In the genomic region with DNA sequence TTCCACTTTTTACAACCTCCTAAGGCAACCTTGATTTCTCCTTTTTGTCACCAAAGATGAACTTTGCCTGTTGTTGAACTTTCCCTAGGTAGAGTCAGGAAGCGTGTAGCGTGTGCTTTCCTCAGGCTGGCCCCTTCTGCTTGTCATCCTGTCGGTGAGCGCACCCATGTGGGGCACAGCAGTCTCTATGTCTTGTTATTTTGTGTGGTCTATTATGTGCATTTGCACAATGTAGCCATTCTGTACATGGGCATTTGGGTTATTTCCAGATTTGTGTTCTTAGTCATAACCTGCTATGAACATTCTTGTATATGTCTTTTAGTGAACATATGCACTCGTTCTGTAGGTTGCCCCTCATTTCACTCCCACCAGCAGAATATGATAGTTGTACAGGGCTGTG, we compare ENCODE assay signal across 19 cellular contexts. TPM values are rescaled to one million over a fixed set of nuclear protein-coding genes. Genes with fewer than 3 reads are reported as not detected.
"Had no signal": no experiment of that assay in that cellular context is flagged by ENCODE, and none has a peak within 500 bp of the region (broad histone marks: within the 10 kb centered on the region; RNA-seq: fewer than 3 reads in every experiment).

No MANE protein-coding gene starts in this region.

- ATAC-seq: gastroesophageal sphincter; heart right ventricle; stimulated activated naive CD8-positive, alpha-beta T cell treated with anti-CD3 and anti-CD28 coated beads, Interleukin-15, amount 100 ng/mL, for 72 hours had no signal

- H3K4me3 Mint-ChIP-seq: endodermal cell; naive B cell; stimulated activated naive CD8-positive, alpha-beta T cell treated with anti-CD3 and anti-CD28 coated beads, Interleukin-15, amount 100 ng/mL, for 72 hours; type B pancreatic cell had no signal

- DNase-seq: activated CD4-positive, alpha-beta T cell treated with anti-CD3 and anti-CD28 coated beads, Interleukin-2, amount 50 U/mL, for 48 hours; activated naive CD4-positive, alpha-beta T cell treated with Interleukin-2 at 50 U/mL for 16 hours; dorsolateral prefrontal cortex; endodermal cell; heart right ventricle; naive B cell; ovary; sigmoid colon; spleen; stimulated activated naive CD8-positive, alpha-beta T cell treated with anti-CD3 and anti-CD28 coated beads, Interleukin-15, amount 100 ng/mL, for 72 hours; T-helper 9 cell had no signal

- H3K36me3 ChIP-seq: breast epithelium, ovary had no signal

- H3K9me3 ChIP-seq: ascending aorta, breast epithelium, gastroesophageal sphincter, heart right ventricle, ovary, sigmoid colon, spleen had no signal

- H3K4me3 ChIP-seq: ascending aorta, breast epithelium, dorsolateral prefrontal cortex, gastroesophageal sphincter, heart right ventricle, ovary, sigmoid colon, spleen had no signal

- H3K4me1 Mint-ChIP-seq: endodermal cell; stimulated activated naive CD8-positive, alpha-beta T cell treated with anti-CD3 and anti-CD28 coated beads, Interleukin-15, amount 100 ng/mL, for 72 hours had no signal

- H3K27me3 ChIP-seq: ascending aorta, breast epithelium, dorsolateral prefrontal cortex, gastroesophageal sphincter, heart right ventricle, ovary, sigmoid colon, spleen had no signal

- H3K9me3 Mint-ChIP-seq: endodermal cell; naive B cell; stimulated activated naive CD8-positive, alpha-beta T cell treated with anti-CD3 and anti-CD28 coated beads, Interleukin-15, amount 100 ng/mL, for 72 hours; type B pancreatic cell had no signal

- H3K27ac ChIP-seq: ascending aorta, breast epithelium, dorsolateral prefrontal cortex, gastroesophageal sphincter, heart right ventricle, ovary, sigmoid colon, spleen had no signal

- H3K4me1 ChIP-seq: breast epithelium, gastroesophageal sphincter, sigmoid colon, spleen had no signal

- H3K27ac Mint-ChIP-seq: endodermal cell; stimulated activated naive CD8-positive, alpha-beta T cell treated with anti-CD3 and anti-CD28 coated beads, Interleukin-15, amount 100 ng/mL, for 72 hours; type B pancreatic cell had no signal

- H3K27me3 Mint-ChIP-seq: naive B cell; stimulated activated naive CD8-positive, alpha-beta T cell treated with anti-CD3 and anti-CD28 coated beads, Interleukin-15, amount 100 ng/mL, for 72 hours; type B pancreatic cell had no signal

RNA-seq across cellular contexts. Expression of a gene that starts 40.8 kb away (rescaled TPM):
- total RNA-seq: ascending aorta, breast epithelium, endodermal cell, epithelial cell of proximal tubule, heart right ventricle, lung microvascular endothelial cell, mononuclear cell, ovary, sigmoid colon, spleen, temporal lobe had no signal
- polyA plus RNA-seq: heart right ventricle, ovary, sigmoid colon, spleen had no signal
